25 cellular contexts compared by ENCODE assay signal in genomic region chr4:54548831-54549460, GRCh38.
"Had no signal": no experiment of that assay in that cellular context is flagged by ENCODE, and none has a peak within 500 bp of the region (broad histone marks: within the 10 kb centered on the region; RNA-seq: fewer than 3 reads in every experiment).

No MANE protein-coding gene starts in this region.

- ATAC-seq: Panc1 had no signal

- H3K27me3 ChIP-seq: ascending aorta had no signal

- DNase-seq: activated CD4-positive, alpha-beta T cell treated with anti-CD3 and anti-CD28 coated beads, Interleukin-2, amount 10 ng/mL, durations not matched to agents 24 days and 14 days; activated CD4-positive, alpha-beta T cell treated with anti-CD3 and anti-CD28 coated beads, Interleukin-2, amount 50 U/mL, for 4 hours; activated CD8-positive, alpha-beta T cell treated with anti-CD3 and anti-CD28 coated beads for 36 hours; activated effector memory CD4-positive, alpha-beta T cell treated with anti-CD3 and anti-CD28 coated beads, Interleukin-2, amount 50 U/mL, for 16 hours; activated naive CD4-positive, alpha-beta T cell; activated naive CD4-positive, alpha-beta T cell treated with anti-CD3 and anti-CD28 coated beads, Interleukin-2, amount 50 U/mL, for 16 hours; activated naive CD8-positive, alpha-beta T cell treated with anti-CD3 and anti-CD28 coated beads for 36 hours; activated T-cell treated with anti-CD3 and anti-CD28 coated beads, Interleukin-2, amount 50 U/mL, for 1 hour; amniotic stem cell; NCI-H1092 treated with DMSO at 0.1 percent for 48 hours; NCI-H1417 treated with DMSO at 0.1 percent for 48 hours; NCI-H187 treated with DMSO at 0.1 percent for 48 hours; NCI-H2081; NCI-H2171 treated with DMSO at 0.1 percent for 48 hours; NCI-H2227 treated with DMSO at 0.1 percent for 48 hours; NCI-H446; NCI-H510A treated with DMSO at 0.1 percent for 48 hours; NCI-H526 treated with DMSO at 0.1 percent for 48 hours; NCI-H774; SHP77; SJCRH30 had no signal

- H3K27ac ChIP-seq: ascending aorta, cardiac muscle cell, SJCRH30, SK-N-MC had no signal

- H3K36me3 ChIP-seq: ascending aorta, cardiac muscle cell, SJCRH30 had no signal

- H3K4me3 ChIP-seq: ascending aorta, cardiac muscle cell, SJCRH30, SK-N-MC had no signal

- H3K4me1 ChIP-seq: ascending aorta, SJCRH30 had no signal

- H3K9me3 ChIP-seq: ascending aorta, SJCRH30 had no signal
